18 cellular contexts compared by ENCODE assay signal in genomic region chrX:12819231-12819630, GRCh38. TPM values are rescaled to one million over a fixed set of nuclear protein-coding genes. Genes with fewer than 3 reads are reported as not detected.
A peak's percentile ranks its signal among the peaks of the same experiment; 100 is the strongest.
DNase-seq lines count a peak whose midpoint lies in the region; ATAC-seq and TF ChIP-seq lines count a peak whose summit lies in the region.
"Had no signal": no experiment of that assay in that cellular context is flagged by ENCODE, and none has a peak within 500 bp of the region (broad histone marks: within the 10 kb centered on the region; RNA-seq: fewer than 3 reads in every experiment).

No MANE protein-coding gene starts in this region.

- no peak overlapping the region for H2BK15ac ChIP-seq in mesendoderm (replicated peaks; ENCODE audit: low read depth)

- H3K9ac ChIP-seq in HUES6 (ENCODE audit: low read length), result no peak overlapping the region
- H3K9ac ChIP-seq in mesendoderm (ENCODE audit: low read length), result no peak overlapping the region

- no peak overlapping the region for H3K23ac ChIP-seq in mesendoderm (ENCODE audit: low read length)

- H3K4me3 ChIP-seq in HUES6 (ENCODE audit: low read depth, low read length), result no peak overlapping the region
- no peak overlapping the region for H3K4me3 ChIP-seq in choroid plexus epithelial cell (ENCODE audit: low read depth, low read length)
- H3K4me3 ChIP-seq in mesendoderm (ENCODE audit: low read length), result no peak overlapping the region
- H3K4me3 ChIP-seq in stomach, result no peak overlapping the region
- H3K4me3 ChIP-seq: GM23338 had no signal

- TF ChIP-seq EP300 in stomach (IDR thresholded peaks at IDR 0.05), result no peak

- CTCF ChIA-PET in activated CD8-positive, alpha-beta T cell treated with anti-CD3 and anti-CD28 coated beads for 36 hours (lab: Charles Lee), result interaction anchor here (0.9 kb wide), 1 partner anchor 47 kb away, joined by 4 read pairs; no protein-coding TSS in a partner anchor
- CTCF ChIA-PET in activated CD8-positive, alpha-beta T cell treated with anti-CD3 and anti-CD28 coated beads, Interleukin-2, amount 10 ng/mL, durations not matched to agents 7 days and 5 days (lab: Charles Lee), result interaction anchor here (2.0 kb wide), 1 partner anchor 74 kb away, joined by 6 read pairs; no protein-coding TSS in a partner anchor

- no peak overlapping the region for H4K8ac ChIP-seq in mesendoderm (ENCODE audit: low read depth, low read length)

- no peak overlapping the region for H2BK120ac ChIP-seq in mesendoderm (ENCODE audit: low read depth, low read length)

- H3K36me3 ChIP-seq in HUES6 (ENCODE audit: control insufficient read depth, insufficient read depth, low read length), result peaks cover 84% of the 10 kb centered on the region
- no peaks in the 10 kb centered on the region for H3K36me3 ChIP-seq in mesendoderm (ENCODE audit: control insufficient read depth, insufficient read depth, low read length)
- H3K36me3 ChIP-seq in stomach, result peaks cover 0 to 41% (median 38%) of the 10 kb centered on the region in 4 donors

- H3K4me1 ChIP-seq in HUES6 (ENCODE audit: control insufficient read depth, insufficient read depth, low read length) (no peaks in the 10 kb centered on the region), mesendoderm (ENCODE audit: control insufficient read depth, low read depth, low read length) (no peaks in the 10 kb centered on the region), stomach (no peaks in the 10 kb centered on the region)

- peak overlapping the region; percentile 13 for H3K27ac Mint-ChIP-seq in activated CD8-positive, alpha-beta T cell treated with anti-CD3 and anti-CD28 coated beads for 36 hours
- no peak overlapping the region for H3K27ac Mint-ChIP-seq in activated CD8-positive, alpha-beta T cell treated with anti-CD3 and anti-CD28 coated beads, Interleukin-2, amount 10 ng/mL, durations not matched to agents 7 days and 5 days
- H3K27ac Mint-ChIP-seq: GM23338 had no signal

- no peak overlapping the region for H3K4ac ChIP-seq in mesendoderm (ENCODE audit: low read depth, low read length)

- no peak overlapping the region for H3K56ac ChIP-seq in mesendoderm (ENCODE audit: low read length)

- no peaks in the 10 kb centered on the region for H3K27me3 ChIP-seq in HUES6 (ENCODE audit: control insufficient read depth, insufficient read depth, low read length)
- no peaks in the 10 kb centered on the region for H3K27me3 ChIP-seq in mesendoderm (ENCODE audit: insufficient read depth, low read length, poor library complexity)
- peaks cover 0 to 5% (median 0%) of the 10 kb centered on the region in 3 donors for H3K27me3 ChIP-seq in stomach

- H2BK5ac ChIP-seq in mesendoderm (ENCODE audit: low read length), result no peak overlapping the region

- peaks cover 30% of the 10 kb centered on the region for H3K36me3 Mint-ChIP-seq in activated CD8-positive, alpha-beta T cell treated with anti-CD3 and anti-CD28 coated beads for 36 hours (ENCODE audit: low read depth)
- peaks cover 53% of the 10 kb centered on the region for H3K36me3 Mint-ChIP-seq in activated CD8-positive, alpha-beta T cell treated with anti-CD3 and anti-CD28 coated beads, Interleukin-2, amount 10 ng/mL, durations not matched to agents 7 days and 5 days (ENCODE audit: low read depth)

- intact Hi-C loops in activated CD8-positive, alpha-beta T cell treated with anti-CD3 and anti-CD28 coated beads for 36 hours (cut with micrococcal nuclease), result no loop called here
- intact Hi-C loops in stomach (cut with DNase I; ENCODE audit: low total_unique reads), result loop anchor here (5.0 kb wide), 1 partner anchor 78 kb away; no protein-coding TSS in a partner anchor

- H3K4me3 Mint-ChIP-seq in activated CD8-positive, alpha-beta T cell treated with anti-CD3 and anti-CD28 coated beads for 36 hours, result no peak overlapping the region
- H3K4me3 Mint-ChIP-seq in activated CD8-positive, alpha-beta T cell treated with anti-CD3 and anti-CD28 coated beads, Interleukin-2, amount 10 ng/mL, durations not matched to agents 7 days and 5 days, result no peak overlapping the region
- H3K4me3 Mint-ChIP-seq: GM23338 had no signal

- H2AK5ac ChIP-seq in mesendoderm (ENCODE audit: low read length), result no peak overlapping the region

- H3K27ac ChIP-seq in HUES6 (ENCODE audit: low read depth, low read length) (peak overlapping the region; percentile 37; the same call in 1 of the 2 replicates), mesendoderm (ENCODE audit: low read depth, low read length) (no peak overlapping the region), stomach (no peak overlapping the region)
- H3K27ac ChIP-seq: HL-60 had no signal

- no peak overlapping the region for H3K18ac ChIP-seq in mesendoderm (ENCODE audit: low read length)

- no peak overlapping the region for H4K5ac ChIP-seq in mesendoderm (ENCODE audit: low read length)

- DNase-seq in activated CD8-positive, alpha-beta T cell treated with anti-CD3 and anti-CD28 coated beads for 36 hours, result no peak
- DNase-seq in activated CD8-positive, alpha-beta T cell treated with anti-CD3 and anti-CD28 coated beads, Interleukin-2, amount 10 ng/mL, durations not matched to agents 7 days and 5 days, result no peak
- DNase-seq in choroid plexus epithelial cell (ENCODE audit: low read depth) (peak; percentile 10), mesendoderm (peak; percentile 11), stomach (no peak), LoVo (ENCODE audit: low spot score) (no peak)
- DNase-seq: C1 segment of cervical spinal cord, NCI-H1417, NCI-H1930, NCI-H2171, NCI-H446 treated with DMSO at 0.1 percent for 48 hours, NCI-H774, Right ventricle myocardium superior had no signal

- no peak for TF ChIP-seq POLR2A in stomach (IDR thresholded peaks at IDR 0.05)

- no peak for TF ChIP-seq CTCF in activated CD8-positive, alpha-beta T cell treated with anti-CD3 and anti-CD28 coated beads for 36 hours (IDR thresholded peaks at IDR 0.05)
- TF ChIP-seq CTCF in choroid plexus epithelial cell (conservative IDR thresholded peaks at IDR 0.05; ENCODE audit: low read depth, low read length), result no peak
- TF ChIP-seq CTCF in stomach (IDR thresholded peaks at IDR 0.05), result no peak

- WGBS in mesendoderm (ENCODE audit: extremely low coverage, insufficient coverage, low lambda C conversion rate), result no CpG with 5 or more reads among the region's 9 CpGs
- WGBS in stomach, 5 donors, result 93 to 95% (median 94%) methylated on average over 9 of the region's 9 CpGs

- no peaks in the 10 kb centered on the region for H3K79me1 ChIP-seq in mesendoderm (ENCODE audit: low read length)

- peaks cover under 1% of the 10 kb centered on the region for H3K4me1 Mint-ChIP-seq in activated CD8-positive, alpha-beta T cell treated with anti-CD3 and anti-CD28 coated beads for 36 hours (ENCODE audit: low read depth)
- H3K4me1 Mint-ChIP-seq in activated CD8-positive, alpha-beta T cell treated with anti-CD3 and anti-CD28 coated beads, Interleukin-2, amount 10 ng/mL, durations not matched to agents 7 days and 5 days (ENCODE audit: low read depth), result peaks cover 7% of the 10 kb centered on the region
- H3K4me1 Mint-ChIP-seq: GM23338 had no signal

- H3K27me3 Mint-ChIP-seq in activated CD8-positive, alpha-beta T cell treated with anti-CD3 and anti-CD28 coated beads for 36 hours, result no peaks in the 10 kb centered on the region
- H3K27me3 Mint-ChIP-seq in activated CD8-positive, alpha-beta T cell treated with anti-CD3 and anti-CD28 coated beads, Interleukin-2, amount 10 ng/mL, durations not matched to agents 7 days and 5 days (ENCODE audit: low read depth), result no peaks in the 10 kb centered on the region

- POLR2A ChIA-PET in activated CD8-positive, alpha-beta T cell treated with anti-CD3 and anti-CD28 coated beads for 36 hours (lab: Charles Lee), result no interaction called here
- POLR2A ChIA-PET in activated CD8-positive, alpha-beta T cell treated with anti-CD3 and anti-CD28 coated beads, Interleukin-2, amount 10 ng/mL, durations not matched to agents 7 days and 5 days (lab: Charles Lee), result no interaction called here

- H3K9me3 Mint-ChIP-seq in activated CD8-positive, alpha-beta T cell treated with anti-CD3 and anti-CD28 coated beads for 36 hours, result no peaks in the 10 kb centered on the region
- H3K9me3 Mint-ChIP-seq in activated CD8-positive, alpha-beta T cell treated with anti-CD3 and anti-CD28 coated beads, Interleukin-2, amount 10 ng/mL, durations not matched to agents 7 days and 5 days (ENCODE audit: insufficient read depth), result no peaks in the 10 kb centered on the region
- H3K9me3 Mint-ChIP-seq: GM23338 had no signal

- no peak overlapping the region for H3K4me2 ChIP-seq in mesendoderm (ENCODE audit: low read length)
- H3K4me2 ChIP-seq: GM23338 had no signal

- H3K79me2 ChIP-seq in mesendoderm (ENCODE audit: control insufficient read depth, insufficient read depth, low read length), result no peaks in the 10 kb centered on the region

- no peaks in the 10 kb centered on the region for H3K9me3 ChIP-seq in HUES6 (ENCODE audit: control insufficient read depth, insufficient read depth, low read depth, low read length)
- no peaks in the 10 kb centered on the region for H3K9me3 ChIP-seq in stomach

- ATAC-seq in activated CD8-positive, alpha-beta T cell treated with anti-CD3 and anti-CD28 coated beads for 36 hours, result no peak
- no peak for ATAC-seq in activated CD8-positive, alpha-beta T cell treated with anti-CD3 and anti-CD28 coated beads, Interleukin-2, amount 10 ng/mL, durations not matched to agents 7 days and 5 days
- ATAC-seq in HG02642 (IDR thresholded peaks at IDR 0.05; ENCODE audit: poor library complexity, unreplicated experiment), result no peak
- ATAC-seq: GM23338 had no signal

RNA-seq across cellular contexts. Expression of gene PRPS2, which starts 28.0 kb away (rescaled TPM):
- 100 to 1,000 TPM; 110 to 114 TPM for total RNA-seq in activated CD8-positive, alpha-beta T cell treated with anti-CD3 and anti-CD28 coated beads for 36 hours
- total RNA-seq in activated CD8-positive, alpha-beta T cell treated with anti-CD3 and anti-CD28 coated beads, Interleukin-2, amount 10 ng/mL, durations not matched to agents 7 days and 5 days, result 10 to 100 TPM; 84.5 to 94.3 TPM
- polyA plus RNA-seq in mesendoderm (2013, experiment 1 of 2), result 13.7 TPM
- 14.4 TPM for polyA plus RNA-seq in mesendoderm (2013, experiment 2 of 2)
- 10 to 100 TPM in 4 of 5 donors, 1 to 10 TPM in 1; 4.6 to 94.2 (median 58.5) TPM for total RNA-seq in stomach
- polyA plus RNA-seq in stomach, result 10 to 100 TPM; 32.8 to 46.0 (median 35.0) TPM

RNA-seq across cellular contexts. Expression of gene TLR7, which starts 47.6 kb away (rescaled TPM):
- under 1 TPM; 0.07 to 0.13 TPM for total RNA-seq in activated CD8-positive, alpha-beta T cell treated with anti-CD3 and anti-CD28 coated beads for 36 hours
- under 1 TPM in 1 of 2 experiments, not detected in 1; 0.05 TPM for total RNA-seq in activated CD8-positive, alpha-beta T cell treated with anti-CD3 and anti-CD28 coated beads, Interleukin-2, amount 10 ng/mL, durations not matched to agents 7 days and 5 days
- 0.03 TPM for polyA plus RNA-seq in mesendoderm (2013, experiment 1 of 2)
- polyA plus RNA-seq in mesendoderm (2013, experiment 2 of 2), result 0.01 TPM
- total RNA-seq in stomach, result 1 to 10 TPM in 1 of 5 donors, under 1 TPM in 2, not detected in 2; 0.55 to 1.2 (median 0.87) TPM
- under 1 TPM; 0.08 to 0.31 (median 0.12) TPM for polyA plus RNA-seq in stomach
- total RNA-seq: A172, GM23338 had no signal
- polyA plus RNA-seq: GM23338 had no signal

Comparison
In these comparisons a context has a peak if more than half of its experiments do, and no peak if none do; other contexts are left out.
1. DNase-seq: peak in choroid plexus epithelial cell (single experiment) and mesendoderm (single experiment); none in activated CD8-positive, alpha-beta T cell treated with anti-CD3 and anti-CD28 coated beads for 36 hours (single experiment), activated CD8-positive, alpha-beta T cell treated with anti-CD3 and anti-CD28 coated beads, Interleukin-2, amount 10 ng/mL, durations not matched to agents 7 days and 5 days (single experiment), stomach (single experiment) and LoVo (single experiment).